Comparison of ENCODE assay signal across 21 cellular contexts in genomic region chrX:4671344-4671743, GRCh38.
A peak's percentile ranks its signal among the peaks of the same experiment; 100 is the strongest.
DNase-seq lines count a peak whose midpoint lies in the region; ATAC-seq and TF ChIP-seq lines count a peak whose summit lies in the region.
"Had no signal": no experiment of that assay in that cellular context is flagged by ENCODE, and none has a peak within 500 bp of the region (broad histone marks: within the 10 kb centered on the region; RNA-seq: fewer than 3 reads in every experiment).

No MANE protein-coding gene starts in this region.

- no peak overlapping the region for H3K27ac ChIP-seq in mammary epithelial cell (ENCODE audit: insufficient read depth, low read depth, low read length)
- H3K27ac ChIP-seq in breast epithelium = no peak overlapping the region
- H3K27ac ChIP-seq in smooth muscle cell (ENCODE audit: low read depth) = peak overlapping the region; percentile 12
- H3K27ac ChIP-seq: 22Rv1, BLaER1, C4-2B had no signal

- WGBS in mammary epithelial cell (ENCODE audit: low coverage, missing lambda C conversion rate) = 7% methylated on average over 4 of the region's 4 CpGs
- WGBS in smooth muscle cell (ENCODE audit: low lambda C conversion rate) = 73% methylated on average over 4 of the region's 4 CpGs

- H3K4me2 ChIP-seq in mammary epithelial cell (ENCODE audit: insufficient read depth, low read depth, low read length) = no peak overlapping the region
- no peak overlapping the region for H3K4me2 ChIP-seq in smooth muscle cell
- H3K4me2 ChIP-seq: BLaER1, GM23338 had no signal

- no peak for ATAC-seq in HG03439 (IDR thresholded peaks at IDR 0.05; ENCODE audit: unreplicated experiment)
- ATAC-seq in HG03571 (IDR thresholded peaks at IDR 0.05; ENCODE audit: unreplicated experiment) = no peak
- ATAC-seq: CD8-positive, alpha-beta T cell; GM23338 had no signal

- H3K9me3 ChIP-seq in mammary epithelial cell (replicated peaks; ENCODE audit: insufficient read depth, low read length) (no peaks in the 10 kb centered on the region), breast epithelium (no peaks in the 10 kb centered on the region), smooth muscle cell (replicated peaks; ENCODE audit: low read depth) (no peaks in the 10 kb centered on the region)
- H3K9me3 ChIP-seq: BLaER1, Caco-2 had no signal

- in situ Hi-C loops in mammary epithelial cell (cut with MboI; ENCODE audit: low sequenced_read_pairs in 2 of 2) = no loop called here

- H3F3A ChIP-seq in smooth muscle cell (ENCODE audit: low read depth) = no peaks in the 10 kb centered on the region

- dilution Hi-C loops in mammary epithelial cell (cut with HindIII; ENCODE audit: low sequenced_read_pairs) = no loop called here

- intact Hi-C loops in mammary epithelial cell (cut with micrococcal nuclease) = no loop called here
- intact Hi-C loops in breast epithelium (cut with DNase I; ENCODE audit: low total_unique reads) = no loop called here

- TF ChIP-seq POLR2A in breast epithelium (IDR thresholded peaks at IDR 0.05) = no peak

- peaks cover 9% of the 10 kb centered on the region for H3K4me1 ChIP-seq in mammary epithelial cell (ENCODE audit: insufficient read depth, low read length)
- no peaks in the 10 kb centered on the region for H3K4me1 ChIP-seq in breast epithelium
- no peaks in the 10 kb centered on the region for H3K4me1 ChIP-seq in smooth muscle cell (ENCODE audit: low read depth)
- H3K4me1 ChIP-seq: BLaER1, Caco-2 had no signal

- H3K4me3 ChIP-seq in mammary epithelial cell (replicated peaks in 1 of 3; ENCODE audit: insufficient read depth in 1 of 3, low read depth in 2 of 3, low read length in 3 of 3) = no peak overlapping the region
- H3K4me3 ChIP-seq in breast epithelium = no peak overlapping the region
- no peak overlapping the region for H3K4me3 ChIP-seq in smooth muscle cell
- H3K4me3 ChIP-seq: BLaER1, GM23338 had no signal

- H3K9ac ChIP-seq in mammary epithelial cell (ENCODE audit: insufficient read depth, low read length) (no peak overlapping the region), smooth muscle cell (ENCODE audit: low read depth) (no peak overlapping the region)
- H3K9ac ChIP-seq: BLaER1 had no signal

- TF ChIP-seq CTCF in mammary epithelial cell (conservative IDR thresholded peaks at IDR 0.05 in 1 of 2, IDR thresholded peaks at IDR 0.05 in 1 of 2; ENCODE audit: extremely low read depth in 1 of 2, insufficient read depth in 1 of 2, low read depth in 1 of 2, low read length in 2 of 2) = no peak
- no peak for TF ChIP-seq CTCF in breast epithelium (IDR thresholded peaks at IDR 0.05)
- TF ChIP-seq CTCF in mesothelial cell of epicardium (IDR thresholded peaks at IDR 0.05; ENCODE audit: unreplicated experiment) = no peak
- TF ChIP-seq CTCF in smooth muscle cell (IDR thresholded peaks at IDR 0.05; ENCODE audit: borderline replicate concordance, insufficient read depth, poor library complexity, severe bottlenecking) = no peak

- no peaks in the 10 kb centered on the region for H3K27me3 Mint-ChIP-seq in mesothelial cell of epicardium (ENCODE audit: low read depth)
- H3K27me3 Mint-ChIP-seq: B cell; CD4-positive, CD25-positive, alpha-beta regulatory T cell had no signal

- peaks cover 13% of the 10 kb centered on the region for H3K9me3 Mint-ChIP-seq in mesothelial cell of epicardium

- H3K4me3 Mint-ChIP-seq in mesothelial cell of epicardium = no peak overlapping the region
- H3K4me3 Mint-ChIP-seq: B cell; CD4-positive, CD25-positive, alpha-beta regulatory T cell; CD8-positive, alpha-beta T cell; GM23338; H9; HFFc6 had no signal

- H3K79me2 ChIP-seq in mammary epithelial cell (ENCODE audit: insufficient read depth, low read length) (no peaks in the 10 kb centered on the region), smooth muscle cell (ENCODE audit: low read depth) (no peaks in the 10 kb centered on the region)

- peaks cover 2% of the 10 kb centered on the region for H3K36me3 Mint-ChIP-seq in mesothelial cell of epicardium
- H3K36me3 Mint-ChIP-seq: CD4-positive, CD25-positive, alpha-beta regulatory T cell; CD8-positive, alpha-beta T cell had no signal

- DNase-seq in mammary epithelial cell = no peak
- no peak for DNase-seq in breast epithelium (ENCODE audit: low spot score in 2 of 2)
- no peak for DNase-seq in mesothelial cell of epicardium (ENCODE audit: low spot score in 2 of 2, unreplicated experiment in 2 of 2)
- no peak for DNase-seq in smooth muscle cell (lab: John Stamatoyannopoulos, UW; ENCODE audit: unreplicated experiment)
- DNase-seq in activated CD4-positive, alpha-beta T cell treated with anti-CD3 and anti-CD28 coated beads for 4 hours = no peak
- DNase-seq: Caco-2; CD4-positive, CD25-positive, alpha-beta regulatory T cell; CD8-positive, alpha-beta T cell; DMS153; DMS79; EL; GF-D8; H9; HFFc6 had no signal

- H3K36me3 ChIP-seq in mammary epithelial cell (ENCODE audit: insufficient read depth, low read length) = no peaks in the 10 kb centered on the region
- H3K36me3 ChIP-seq in breast epithelium = no peaks in the 10 kb centered on the region
- H3K36me3 ChIP-seq in smooth muscle cell (ENCODE audit: low read depth) = no peaks in the 10 kb centered on the region
- H3K36me3 ChIP-seq: BLaER1 had no signal

- CTCF ChIA-PET in mammary epithelial cell (lab: Charles Lee; ENCODE audit: low non-redundant PET) = no interaction called here

- H3K4me1 Mint-ChIP-seq in mesothelial cell of epicardium = peaks cover 28% of the 10 kb centered on the region
- H3K4me1 Mint-ChIP-seq: B cell; CD4-positive, CD25-positive, alpha-beta regulatory T cell had no signal

- H2AFZ ChIP-seq in mammary epithelial cell (ENCODE audit: low read depth, low read length) = peak overlapping the region; percentile 73
- no peak overlapping the region for H2AFZ ChIP-seq in smooth muscle cell (ENCODE audit: low read depth)
- H2AFZ ChIP-seq: GM23338 had no signal

- H3K27me3 ChIP-seq in mammary epithelial cell (ENCODE audit: insufficient read depth, low read length) (no peaks in the 10 kb centered on the region), breast epithelium (no peaks in the 10 kb centered on the region), smooth muscle cell (ENCODE audit: low read depth) (no peaks in the 10 kb centered on the region)
- H3K27me3 ChIP-seq: BLaER1 had no signal

- H4K20me1 ChIP-seq in mammary epithelial cell (ENCODE audit: insufficient read depth, low read length) (no peaks in the 10 kb centered on the region), smooth muscle cell (ENCODE audit: low read depth) (no peaks in the 10 kb centered on the region)
- H4K20me1 ChIP-seq: BLaER1 had no signal

- peak overlapping the region; percentile 18 for H3K27ac Mint-ChIP-seq in mesothelial cell of epicardium
- H3K27ac Mint-ChIP-seq: B cell; CD4-positive, CD25-positive, alpha-beta regulatory T cell; CD8-positive, alpha-beta T cell; GM23338; H9; HFFc6 had no signal

- no TSS peak for BruUV-seq in mammary epithelial cell (replicated peaks; lab: Mats Ljungman, UMichigan)
